In genomic region chr15:89690276-89691218, GRCh38 we compare ENCODE assay signal across 8 cellular contexts. TPM values are rescaled to one million over a fixed set of nuclear protein-coding genes. Genes with fewer than 3 reads are reported as not detected.
A peak's percentile ranks its signal among the peaks of the same experiment; 100 is the strongest.
DNase-seq lines count a peak whose midpoint lies in the region; ATAC-seq and TF ChIP-seq lines count a peak whose summit lies in the region.

Gene PEX11A, minus strand, starts transcription at chr15:89690754. Its CDS starts 122 bp downstream, at chr15:89690632.
Gene WDR93, plus strand, starts transcription at chr15:89690811. Its CDS starts 10,936 bp downstream, at chr15:89701747.

- DNase-seq in AG08395 (ENCODE audit: low spot score) (peak; percentile 86), NCI-H460 (ENCODE audit: extremely low read depth, low read depth) (peak; percentile 71)
- DNase-seq in activated CD4-positive, alpha-beta T cell treated with anti-CD3 and anti-CD28 coated beads, Interleukin-2, amount 10 ng/mL, durations not matched to agents 7 days and 5 days = peak; percentile 83
- peak; percentile 62 for DNase-seq in stimulated activated CD4-positive, alpha-beta T cell treated with anti-CD3 and anti-CD28 coated beads, Interleukin-2, amount 100 ng/mL, for 4 hours (ENCODE audit: low read depth)

- H3K4me3 Mint-ChIP-seq in activated CD4-positive, alpha-beta T cell treated with anti-CD3 and anti-CD28 coated beads, Interleukin-2, amount 10 ng/mL, durations not matched to agents 7 days and 5 days = peak within 1 kb of the TSS; percentile 80
- H3K4me3 Mint-ChIP-seq in dendritic cell treated with granulocyte-macrophage colony-stimulating factor and Interleukin-4, amounts not matched to agents 40 ng/mL and 50 ng/mL, for 4 days = peak within 1 kb of the TSS; percentile 86

- H3K9me3 ChIP-seq in liver (ENCODE audit: control insufficient read depth in 4 of 4, low read length in 3 of 4) = no peaks in the 10 kb centered on the region

- intact Hi-C loops in dendritic cell treated with granulocyte-macrophage colony-stimulating factor and Interleukin-4, amounts not matched to agents 40 ng/mL and 50 ng/mL, for 4 days (cut with micrococcal nuclease) = no loop called here

- no peaks in the 10 kb centered on the region for H3K27me3 ChIP-seq in liver (ENCODE audit: control insufficient read depth in 4 of 4, insufficient read depth in 4 of 4, low read length in 3 of 4)

- H3K4me1 ChIP-seq in liver (ENCODE audit: control insufficient read depth in 4 of 4, insufficient read depth in 4 of 4, low read length in 3 of 4) = peaks cover 3 to 23% (median 13%) of the 10 kb centered on the region in 4 donors

- peak; percentile 91 for ATAC-seq in GM18907 (IDR thresholded peaks at IDR 0.05; ENCODE audit: unreplicated experiment)
- ATAC-seq in HG03139 (IDR thresholded peaks at IDR 0.05; ENCODE audit: unreplicated experiment) = peak; percentile 80

- POLR2A ChIA-PET in activated CD4-positive, alpha-beta T cell treated with anti-CD3 and anti-CD28 coated beads, Interleukin-2, amount 10 ng/mL, durations not matched to agents 7 days and 5 days (lab: Charles Lee) = no interaction called here

- H3K36me3 Mint-ChIP-seq in activated CD4-positive, alpha-beta T cell treated with anti-CD3 and anti-CD28 coated beads, Interleukin-2, amount 10 ng/mL, durations not matched to agents 7 days and 5 days (ENCODE audit: low read depth) = no peaks in the 10 kb centered on the region
- peaks cover 12% of the 10 kb centered on the region for H3K36me3 Mint-ChIP-seq in dendritic cell treated with granulocyte-macrophage colony-stimulating factor and Interleukin-4, amounts not matched to agents 40 ng/mL and 50 ng/mL, for 4 days (ENCODE audit: low read depth)

- H3K27ac ChIP-seq in liver (ENCODE audit: low read depth in 1 of 2, low read length in 2 of 2) = peak within 1 kb of the TSS; percentile 79 to 99

- H3K36me3 ChIP-seq in liver (ENCODE audit: control insufficient read depth in 4 of 4, insufficient read depth in 3 of 4, low read depth in 1 of 4, low read length in 3 of 4) = peaks cover 0 to 9% (median 0%) of the 10 kb centered on the region in 4 donors

- H3K4me3 ChIP-seq in liver (ENCODE audit: low read depth in 1 of 3, low read length in 3 of 3) = peak within 1 kb of the TSS; percentile 67 to 99 (median 70)

- TF ChIP-seq RAD21 in liver (IDR thresholded peaks at IDR 0.05) = peak in 1 of 2 donors; percentile 35

- H3K9me3 Mint-ChIP-seq in activated CD4-positive, alpha-beta T cell treated with anti-CD3 and anti-CD28 coated beads, Interleukin-2, amount 10 ng/mL, durations not matched to agents 7 days and 5 days = no peaks in the 10 kb centered on the region
- H3K9me3 Mint-ChIP-seq in dendritic cell treated with granulocyte-macrophage colony-stimulating factor and Interleukin-4, amounts not matched to agents 40 ng/mL and 50 ng/mL, for 4 days = no peaks in the 10 kb centered on the region

- CTCF ChIA-PET in activated CD4-positive, alpha-beta T cell treated with anti-CD3 and anti-CD28 coated beads, Interleukin-2, amount 10 ng/mL, durations not matched to agents 7 days and 5 days (lab: Charles Lee) = interaction anchor here (0.6 to 1.2 kb wide), 3 partner anchors 15 to 462 kb away, joined by 3 read pairs; no protein-coding TSS in a partner anchor

- whole genome bisulfite sequencing in liver = 2% methylated on average over 60 of the region's 60 CpGs

- TF ChIP-seq CTCF in liver (IDR thresholded peaks at IDR 0.05; ENCODE audit: low read depth, low read length, missing input control) = no peak

- peaks cover 22% of the 10 kb centered on the region for H3K4me1 Mint-ChIP-seq in activated CD4-positive, alpha-beta T cell treated with anti-CD3 and anti-CD28 coated beads, Interleukin-2, amount 10 ng/mL, durations not matched to agents 7 days and 5 days
- H3K4me1 Mint-ChIP-seq in dendritic cell treated with granulocyte-macrophage colony-stimulating factor and Interleukin-4, amounts not matched to agents 40 ng/mL and 50 ng/mL, for 4 days (ENCODE audit: low read depth) = peaks cover 14% of the 10 kb centered on the region

- peaks cover 5% of the 10 kb centered on the region for H3K27me3 Mint-ChIP-seq in activated CD4-positive, alpha-beta T cell treated with anti-CD3 and anti-CD28 coated beads, Interleukin-2, amount 10 ng/mL, durations not matched to agents 7 days and 5 days
- H3K27me3 Mint-ChIP-seq in dendritic cell treated with granulocyte-macrophage colony-stimulating factor and Interleukin-4, amounts not matched to agents 40 ng/mL and 50 ng/mL, for 4 days = peaks cover under 1% of the 10 kb centered on the region

- peak within 1 kb of the TSS; percentile 84 for H3K27ac Mint-ChIP-seq in activated CD4-positive, alpha-beta T cell treated with anti-CD3 and anti-CD28 coated beads, Interleukin-2, amount 10 ng/mL, durations not matched to agents 7 days and 5 days
- H3K27ac Mint-ChIP-seq in dendritic cell treated with granulocyte-macrophage colony-stimulating factor and Interleukin-4, amounts not matched to agents 40 ng/mL and 50 ng/mL, for 4 days = peak within 1 kb of the TSS; percentile 77

- peak within 1 kb of the TSS; percentile 82 to 95 for H3K9ac ChIP-seq in liver (ENCODE audit: low read depth in 1 of 2, low read length in 2 of 2)

TF ChIP-seq in liver, 16 proteins besides CTCF, POLR2A, EP300 and RAD21 (continues in another document):
- TF ChIP-seq FOXA1 (IDR thresholded peaks at IDR 0.05) (no peak), REST (IDR thresholded peaks at IDR 0.05) (peak; percentile 88), ZBTB33 (IDR thresholded peaks at IDR 0.05) (no peak), RXRA (IDR thresholded peaks at IDR 0.05) (peak; percentile 78 to 84), YY1 (IDR thresholded peaks at IDR 0.05) (peak; percentile 77), SP1 (IDR thresholded peaks at IDR 0.05) (peak; percentile 82), HNF4A (conservative IDR thresholded peaks at IDR 0.05) (peak; percentile 48 to 55), EGR1 (IDR thresholded peaks at IDR 0.05; ENCODE audit: low read depth in 2 of 2) (peak; percentile 30 to 77), JUND (IDR thresholded peaks at IDR 0.05) (no peak), TAF1 (conservative IDR thresholded peaks at IDR 0.05) (peak; percentile 46), FOXA2 (IDR thresholded peaks at IDR 0.05) (no peak), NR2F2 (IDR thresholded peaks at IDR 0.05) (peak; percentile 11), ATF3 (IDR thresholded peaks at IDR 0.05) (peak; percentile 55), MAX (IDR thresholded peaks at IDR 0.05) (peak; percentile 63)

RNA-seq across cellular contexts. Expression of gene PEX11A, which starts in this region (rescaled TPM):
- 8.0 and 8.4 TPM in 2 replicates for total RNA-seq in NCI-H460 (2014; rRNA removed; shearing (Covaris generic))
- 4.4 and 5.1 TPM in 2 replicates for polyA plus RNA-seq in NCI-H460 (2014; cell fraction: nucleus; rRNA removed)
- 1 to 10 TPM; 1.7 to 2.8 TPM for total RNA-seq in activated CD4-positive, alpha-beta T cell treated with anti-CD3 and anti-CD28 coated beads, Interleukin-2, amount 10 ng/mL, durations not matched to agents 7 days and 5 days
- total RNA-seq in liver = 10 to 100 TPM in 1 of 2 donors, 1 to 10 TPM in 1; 6.6 to 47.9 TPM
- polyA plus RNA-seq in liver = 10 to 100 TPM; 17.3 to 31.3 TPM

RNA-seq across cellular contexts. Expression of gene WDR93, which starts in this region (rescaled TPM):
- total RNA-seq in NCI-H460 (2014; rRNA removed; shearing (Covaris generic)) = 0.17 and 0.30 TPM in 2 replicates
- polyA plus RNA-seq in NCI-H460 (2014; cell fraction: nucleus; rRNA removed) = not detected in 2 replicates
- total RNA-seq in activated CD4-positive, alpha-beta T cell treated with anti-CD3 and anti-CD28 coated beads, Interleukin-2, amount 10 ng/mL, durations not matched to agents 7 days and 5 days = not detected
- under 1 TPM in 1 of 2 donors, not detected in 1; 0.08 TPM for total RNA-seq in liver
- polyA plus RNA-seq in liver = under 1 TPM in 1 of 2 donors, not detected in 1; 0.08 TPM

Comparison
In these comparisons a context has a peak if more than half of its experiments do, and no peak if none do; other contexts are left out.
1. Peak in every context shown above with its lines: DNase-seq, ATAC-seq, H3K4me3 ChIP-seq and H3K27ac ChIP-seq.